Comparison of ENCODE assay signal across 22 cellular contexts in the genomic region with DNA sequence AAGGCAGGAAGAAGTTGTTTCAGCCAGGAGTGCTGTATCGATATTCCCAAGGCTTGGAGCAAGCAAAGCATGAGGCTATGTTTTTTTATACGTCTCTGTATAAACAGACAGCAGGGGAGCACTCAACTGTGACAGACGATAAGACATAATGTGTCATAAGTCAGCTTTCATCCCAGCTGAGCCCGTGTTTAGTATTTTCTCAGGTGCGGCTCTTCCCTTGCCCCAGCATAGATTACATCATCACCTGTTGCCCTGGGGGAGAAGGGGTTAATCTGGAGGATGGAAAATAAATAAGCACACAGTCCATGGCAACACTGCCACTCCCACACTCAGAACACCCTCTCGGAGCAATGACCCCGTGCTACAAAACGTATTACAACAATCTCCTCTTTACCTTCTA. TPM values are rescaled to one million over a fixed set of nuclear protein-coding genes. Genes with fewer than 3 reads are reported as not detected.
DNase-seq lines count a peak whose midpoint lies in the region; ATAC-seq and TF ChIP-seq lines count a peak whose summit lies in the region.
"Had no signal": no experiment of that assay in that cellular context is flagged by ENCODE, and none has a peak within 500 bp of the region (broad histone marks: within the 10 kb centered on the region; RNA-seq: fewer than 3 reads in every experiment).

No MANE protein-coding gene starts in this region.

- no peaks in the 10 kb centered on the region for H3K9me3 ChIP-seq in lower lobe of right lung
- no peaks in the 10 kb centered on the region for H3K9me3 ChIP-seq in right cardiac atrium (ENCODE audit: control insufficient read depth, low read length)
- H3K9me3 ChIP-seq: HAP-1 had no signal

- WGBS in right cardiac atrium, result 35% methylated on average over 8 of the region's 8 CpGs

- no peaks in the 10 kb centered on the region for H3K36me3 ChIP-seq in lower lobe of right lung
- H3K36me3 ChIP-seq: HAP-1, ovary, stomach had no signal

- TF ChIP-seq CTCF in lower lobe of right lung (IDR thresholded peaks at IDR 0.05), result no peak

- H3K27ac ChIP-seq in lower lobe of right lung (no peak overlapping the region), right cardiac atrium (ENCODE audit: low read length) (no peak overlapping the region)
- H3K27ac ChIP-seq: KMS-11, ovary, stomach had no signal

- intact Hi-C loops in lower lobe of right lung (cut with DNase I) (no loop called here), right cardiac atrium (cut with DNase I) (no loop called here)

- DNase-seq in DMS53 (lab: John Stamatoyannopoulos, UW), result peak; percentile 99
- peak; percentile 86 for DNase-seq in NCI-H187 treated with DMSO at 0.1 percent for 48 hours (lab: John Stamatoyannopoulos, UW)
- DNase-seq in SK-N-DZ (ENCODE audit: low spot score), result peak; percentile 11
- DNase-seq in lower lobe of right lung, result no peak
- no peak for DNase-seq in islet precursor cell
- DNase-seq in right cardiac atrium, result no peak
- DNase-seq in activated T-cell treated with anti-CD3 and anti-CD28 coated beads for 4 hours, result no peak
- DNase-seq: activated CD4-positive, CD25-positive, alpha-beta regulatory T cell treated with anti-CD3 and anti-CD28 coated beads, Interleukin-2, amount 50 U/mL, for 72 hours; activated naive CD8-positive, alpha-beta T cell treated with anti-CD3 and anti-CD28 coated beads for 36 hours; caudate nucleus; endodermal cell; foreskin fibroblast; midbrain; NCI-H1930; ovary; stimulated activated CD4-positive, alpha-beta T cell treated with anti-CD3 and anti-CD28 coated beads, Interleukin-12 subunit alpha, Interleukin-12 subunit beta, amount 100 ng/mL, for 4 hours; stomach; T-cell had no signal

- H3K4me1 ChIP-seq in lower lobe of right lung, result no peaks in the 10 kb centered on the region
- H3K4me1 ChIP-seq in right cardiac atrium (ENCODE audit: control insufficient read depth, insufficient read depth, low read length), result no peaks in the 10 kb centered on the region
- H3K4me1 ChIP-seq: HAP-1, stomach had no signal

- peak; percentile 56 to 88 for ATAC-seq in lower lobe of right lung
- ATAC-seq in right cardiac atrium, result no peak
- ATAC-seq in GM18870 (IDR thresholded peaks at IDR 0.05; ENCODE audit: unreplicated experiment), result no peak
- ATAC-seq: T-cell had no signal

- no peaks in the 10 kb centered on the region for H3K27me3 ChIP-seq in lower lobe of right lung (ENCODE audit: low read depth)
- H3K27me3 ChIP-seq in right cardiac atrium (ENCODE audit: control insufficient read depth, insufficient read depth), result no peaks in the 10 kb centered on the region
- H3K27me3 ChIP-seq: ovary, stomach had no signal

- H3K4me3 ChIP-seq in lower lobe of right lung (no peak overlapping the region), right cardiac atrium (ENCODE audit: low read length) (no peak overlapping the region)
- H3K4me3 ChIP-seq: HAP-1, ovary, stomach had no signal

RNA-seq across cellular contexts. Expression of gene KCNK5, which starts 22.1 kb away (rescaled TPM):
- 2.5 and 2.6 TPM in 2 replicates for polyA plus RNA-seq in SK-N-DZ (2014; cell fraction: cytosol; rRNA removed)
- polyA plus RNA-seq in SK-N-DZ (2014; cell fraction: nucleus; rRNA removed), result 2.4 and 2.5 TPM in 2 replicates
- total RNA-seq in lower lobe of right lung (10.9 TPM), right cardiac atrium (1 to 10 TPM; 1.1 to 1.9 (median 1.4) TPM)
- polyA plus RNA-seq in right cardiac atrium, result 1.4 TPM
- total RNA-seq: OCI-LY7 had no signal

Comparison
In these comparisons a context has a peak if more than half of its experiments do, and no peak if none do; other contexts are left out.
1. DNase-seq: peak in DMS53 (single experiment), NCI-H187 treated with DMSO at 0.1 percent for 48 hours (single experiment) and SK-N-DZ (single experiment); none in lower lobe of right lung (single experiment), islet precursor cell (single experiment), right cardiac atrium (0 of 3) and activated T-cell treated with anti-CD3 and anti-CD28 coated beads for 4 hours (single experiment).
2. ATAC-seq: peak in lower lobe of right lung (2 of 2); none in right cardiac atrium (0 of 2) and GM18870 (single experiment).